In genomic region chr7:73718905-73719805, GRCh38 we compare ENCODE assay signal across 1 cellular context.
TF ChIP-seq lines count a peak whose summit lies in the region.

STX1A (minus strand) TSS chr7:73719669; CDS start chr7:73719631, 38 bp downstream.

TF ChIP-seq in K562, 482 proteins besides CTCF, POLR2A, EP300 and RAD21 (continued from another document and continues in another):
- TF ChIP-seq ELK1 (CRISPR knock-in tag; IDR thresholded peaks at IDR 0.05) = no peak
- no peak for TF ChIP-seq C11orf30 (IDR thresholded peaks at IDR 0.05; ENCODE audit: low read depth)
- TF ChIP-seq KAT7 (CRISPR knock-in tag; IDR thresholded peaks at IDR 0.05; ENCODE audit: borderline replicate concordance) = peak; percentile 86
- no peak for TF ChIP-seq CBX3 (IDR thresholded peaks at IDR 0.05; ENCODE audit: borderline replicate concordance in 1 of 2, low read length in 2 of 2)
- no peak for TF ChIP-seq TBP (optimal IDR thresholded peaks at IDR 0.05; ENCODE audit: low read depth, low read length)
- TF ChIP-seq SMARCA5 (IDR thresholded peaks at IDR 0.05) = no peak
- no peak for TF ChIP-seq E2F3 (CRISPR knock-in tag; IDR thresholded peaks at IDR 0.05)
- peak; percentile 58 for TF ChIP-seq FIP1L1 (IDR thresholded peaks at IDR 0.05; ENCODE audit: low read depth, low read length, poor library complexity, severe bottlenecking)
- TF ChIP-seq PKNOX1 (IDR thresholded peaks at IDR 0.05) = no peak
- TF ChIP-seq ZFP1 (CRISPR knock-in tag; IDR thresholded peaks at IDR 0.05) = no peak
- no peak for TF ChIP-seq SLC30A9 (CRISPR knock-in tag; IDR thresholded peaks at IDR 0.05)
- TF ChIP-seq ZNF511 (CRISPR knock-in tag; IDR thresholded peaks at IDR 0.05) = 0 out of 2 replicates have a peak, but pooled peaks have one; percentile 27
- no peak for TF ChIP-seq CREB3 (tag; conservative IDR thresholded peaks at IDR 0.05; ENCODE audit: low read depth)
- TF ChIP-seq ESRRB (CRISPR knock-in tag; IDR thresholded peaks at IDR 0.05; ENCODE audit: borderline replicate concordance) = no peak
- TF ChIP-seq ZNF316 (IDR thresholded peaks at IDR 0.05) = no peak
- no peak for TF ChIP-seq CBX1 (IDR thresholded peaks at IDR 0.05; ENCODE audit: low read depth)
- TF ChIP-seq NFE2 (IDR thresholded peaks at IDR 0.05; ENCODE audit: low read depth) = no peak
- TF ChIP-seq ZNF644 (tag; IDR thresholded peaks at IDR 0.05; ENCODE audit: low read depth) = no peak
- TF ChIP-seq MEIS2 (IDR thresholded peaks at IDR 0.05; ENCODE audit: partially characterized antibody) = peak; percentile 77
- no peak for TF ChIP-seq CBFA2T2 (conservative IDR thresholded peaks at IDR 0.05)
- peak; percentile 36; the same call in 1 of the 2 replicates for TF ChIP-seq KLF13 (tag; IDR thresholded peaks at IDR 0.05; ENCODE audit: borderline replicate concordance, low read depth)
- no peak for TF ChIP-seq NCOA6 (IDR thresholded peaks at IDR 0.05)
- TF ChIP-seq NR3C1 (CRISPR knock-in tag; IDR thresholded peaks at IDR 0.05) = no peak
- no peak for TF ChIP-seq ZKSCAN1 (IDR thresholded peaks at IDR 0.05; ENCODE audit: low read depth, low read length)
- no peak for TF ChIP-seq FOXK1 (CRISPR knock-in tag; IDR thresholded peaks at IDR 0.05; ENCODE audit: borderline replicate concordance)
- TF ChIP-seq MCM2 (IDR thresholded peaks at IDR 0.05; ENCODE audit: low read depth) = no peak
- no peak for TF ChIP-seq SMC3 (conservative IDR thresholded peaks at IDR 0.05; ENCODE audit: insufficient read depth, low read depth, low read length)
- no peak for TF ChIP-seq CHD7 (IDR thresholded peaks at IDR 0.05; ENCODE audit: low read depth, low read length)
- no peak for TF ChIP-seq FOXM1 (IDR thresholded peaks at IDR 0.05; ENCODE audit: low read depth)
- no peak for TF ChIP-seq FOXM1 (CRISPR knock-in tag; IDR thresholded peaks at IDR 0.05; ENCODE audit: low read depth)
- no peak for TF ChIP-seq ZNF143 (CRISPR knock-in tag; IDR thresholded peaks at IDR 0.05)
- peak; percentile 57 for TF ChIP-seq CXXC5 (CRISPR knock-in tag; IDR thresholded peaks at IDR 0.05)
- TF ChIP-seq ZMIZ1 (IDR thresholded peaks at IDR 0.05; ENCODE audit: low read depth in 2 of 2, low read length in 2 of 2) = no peak
- no peak for TF ChIP-seq XRCC4 (IDR thresholded peaks at IDR 0.05; ENCODE audit: extremely low read depth, insufficient read depth, insufficient read length)
- TF ChIP-seq PHF8 (IDR thresholded peaks at IDR 0.05; ENCODE audit: borderline replicate concordance, low read length) = peak; percentile 78; the same call in 1 of the 2 replicates
- TF ChIP-seq CLOCK (CRISPR knock-in tag; IDR thresholded peaks at IDR 0.05; ENCODE audit: borderline replicate concordance) = no peak
- no peak for TF ChIP-seq ZNF551 (CRISPR knock-in tag; IDR thresholded peaks at IDR 0.05)
- no peak for TF ChIP-seq ZBTB9 (CRISPR knock-in tag; IDR thresholded peaks at IDR 0.05)
- no peak for TF ChIP-seq SRSF7 (optimal IDR thresholded peaks at IDR 0.05; ENCODE audit: low read depth, low read length)
